Comparison of ENCODE assay signal across 30 cellular contexts in genomic region chr14:39563361-39563760, GRCh38.
"Had no signal": no experiment of that assay in that cellular context is flagged by ENCODE, and none has a peak within 500 bp of the region (broad histone marks: within the 10 kb centered on the region; RNA-seq: fewer than 3 reads in every experiment).

No MANE protein-coding gene starts in this region.

- H3K36me3 ChIP-seq: adrenal gland, breast epithelium, cardiac muscle cell, colonic mucosa, esophagus squamous epithelium, gastrocnemius medialis, heart right ventricle had no signal

- H3K27ac ChIP-seq: adrenal gland, breast epithelium, cardiac muscle cell, colonic mucosa, epithelial cell of prostate, esophagus squamous epithelium, gastrocnemius medialis, heart right ventricle, VCaP had no signal

- H3K27me3 ChIP-seq: adrenal gland, breast epithelium, cardiac muscle cell, colonic mucosa, esophagus squamous epithelium, gastrocnemius medialis, heart right ventricle had no signal

- H3K9me3 ChIP-seq: colonic mucosa, gastrocnemius medialis had no signal

- ATAC-seq: activated naive CD4-positive, alpha-beta T cell treated with anti-CD3 and anti-CD28 coated beads, Interleukin-2, amount 50 U/mL, for 72 hours; activated T-cell treated with anti-CD3 and anti-CD28 coated beads, Interleukin-2, amount 50 U/mL, for 72 hours; gastrocnemius medialis; heart right ventricle; WTC11 had no signal

- DNase-seq: activated CD4-positive, alpha-beta memory T cell treated with anti-CD3 and anti-CD28 coated beads, Interleukin-2, amount 10 ng/mL, durations not matched to agents 7 days and 5 days; activated CD4-positive, alpha-beta T cell treated with anti-CD3 and anti-CD28 coated beads for 1 hour; activated CD4-positive, alpha-beta T cell treated with anti-CD3 and anti-CD28 coated beads for 4 hours; activated CD4-positive, alpha-beta T cell treated with anti-CD3 and anti-CD28 coated beads, Interleukin-2, amount 10 ng/mL, durations not matched to agents 7 days and 5 days; activated CD4-positive, alpha-beta T cell treated with anti-CD3 and anti-CD28 coated beads, Interleukin-2, amount 50 U/mL, for 4 hours; activated CD8-positive, alpha-beta memory T cell treated with anti-CD3 and anti-CD28 coated beads, Interleukin-2, amount 50 U/mL, for 48 hours; activated gamma-delta T cell; activated naive CD4-positive, alpha-beta T cell; activated naive CD4-positive, alpha-beta T cell treated with anti-CD3 and anti-CD28 coated beads, Interleukin-2, amount 10 ng/mL, durations not matched to agents 7 days and 5 days; activated T-cell treated with anti-CD3 and anti-CD28 coated beads for 4 hours; activated T-cell treated with anti-CD3 and anti-CD28 coated beads, Interleukin-2, amount 50 U/mL, for 24 hours; activated T-cell treated with anti-CD3 and anti-CD28 coated beads, Interleukin-2, amount 50 U/mL, for 72 hours; adrenal gland; amygdala; aorta; central memory CD4-positive, alpha-beta T cell; cerebellar nuclear complex; colonic mucosa; effector CD8-positive, alpha-beta T cell; esophagus squamous epithelium; foreskin fibroblast; gastrocnemius medialis; heart right ventricle; T-helper 2 cell had no signal

- H3K4me3 ChIP-seq: adrenal gland, breast epithelium, cardiac muscle cell, colonic mucosa, esophagus squamous epithelium, gastrocnemius medialis, heart right ventricle had no signal
